In genomic region chr4:183323295-183323694, GRCh38 we compare ENCODE assay signal across 23 cellular contexts. TPM values are rescaled to one million over a fixed set of nuclear protein-coding genes. Genes with fewer than 3 reads are reported as not detected.
DNase-seq lines count a peak whose midpoint lies in the region; ATAC-seq, FAIRE-seq and TF ChIP-seq lines count a peak whose summit lies in the region.
"Had no signal": no experiment of that assay in that cellular context is flagged by ENCODE, and none has a peak within 500 bp of the region (broad histone marks: within the 10 kb centered on the region; RNA-seq: fewer than 3 reads in every experiment).

No MANE protein-coding gene starts in this region.

- H2BK12ac ChIP-seq in neuronal stem cell (ENCODE audit: low read length), result no peak overlapping the region

- no peak overlapping the region for H3K4me2 ChIP-seq in GM23338
- H3K4me2 ChIP-seq in HepG2 (ENCODE audit: low read depth, low read length), result no peak overlapping the region
- no peak overlapping the region for H3K4me2 ChIP-seq in neuronal stem cell (ENCODE audit: insufficient read depth, low read length, poor library complexity, severe bottlenecking)

- WGBS in HepG2 (ENCODE audit: low lambda C conversion rate), result 77% methylated on average over 5 of the region's 6 CpGs
- WGBS in neuronal stem cell (ENCODE audit: extremely low coverage in 2 of 2, insufficient read length in 2 of 2, insufficient replicate concordance in 1 of 2), 2 donors, result no CpG with 5 or more reads among the region's 6 CpGs

- H3K36me3 ChIP-seq in GM23338 (ENCODE audit: insufficient read depth) (no peaks in the 10 kb centered on the region), HepG2 (replicated peaks in 1 of 2; ENCODE audit: control insufficient read depth in 1 of 2, insufficient read depth in 2 of 2, low read length in 2 of 2) (peaks cover 3 to 4% of the 10 kb centered on the region in 2 experiments; a peak in 3 of 5 replicates), neuronal stem cell (replicated peaks in 1 of 2; ENCODE audit: control insufficient read depth in 2 of 2, insufficient read depth in 2 of 2, low read length in 2 of 2) (peaks cover 0 to 13% of the 10 kb centered on the region in 2 donors), upper lobe of right lung (peaks cover 5% of the 10 kb centered on the region)
- H3K36me3 ChIP-seq: HAP-1 had no signal

- H3F3A ChIP-seq in GM23338 (replicated peaks; ENCODE audit: low read depth), result 0 out of 2 replicates have a peak, but pooled peaks cover 5% of the 10 kb centered on the region

- no peaks in the 10 kb centered on the region for H3K4me1 ChIP-seq in GM23338 (ENCODE audit: insufficient read depth)
- peaks cover 41% of the 10 kb centered on the region for H3K4me1 ChIP-seq in HepG2 (ENCODE audit: insufficient read depth, low read length)
- H3K4me1 ChIP-seq in neuronal stem cell (ENCODE audit: control insufficient read depth in 2 of 2, insufficient read depth in 1 of 2, low read depth in 1 of 2, low read length in 2 of 2), result peaks cover 0 to 6% of the 10 kb centered on the region in 2 donors
- no peaks in the 10 kb centered on the region for H3K4me1 ChIP-seq in upper lobe of right lung

- no peak for TF ChIP-seq RAD21 in HepG2 (CRISPR knock-in tag; IDR thresholded peaks at IDR 0.05)

- H3K4me3 Mint-ChIP-seq in GM23338, result no peak overlapping the region
- H3K4me3 Mint-ChIP-seq: CD4-positive, alpha-beta memory T cell; HFFc6 had no signal

- H3K18ac ChIP-seq in neuronal stem cell (ENCODE audit: low read length), result peak overlapping the region; percentile 40

- H3K4me3 ChIP-seq in GM23338 (no peak overlapping the region), HepG2 (replicated peaks in 1 of 3; ENCODE audit: insufficient read depth in 1 of 3, low read depth in 2 of 3, low read length in 3 of 3) (no peak overlapping the region), neuronal stem cell (ENCODE audit: low read length in 2 of 2) (no peak overlapping the region), upper lobe of right lung (no peak overlapping the region)
- H3K4me3 ChIP-seq: GM12878, HAP-1 had no signal

- H3K9me3 ChIP-seq in HepG2 (ENCODE audit: low read length) (no peaks in the 10 kb centered on the region), neuronal stem cell (replicated peaks in 1 of 2; ENCODE audit: control insufficient read depth in 2 of 2, insufficient read depth in 1 of 2, low read depth in 1 of 2, low read length in 2 of 2) (peaks cover 2 to 3% of the 10 kb centered on the region in 2 donors), upper lobe of right lung (no peaks in the 10 kb centered on the region)
- H3K9me3 ChIP-seq: HAP-1 had no signal

- no peak overlapping the region for H2BK120ac ChIP-seq in neuronal stem cell (ENCODE audit: low read depth, low read length)

- H4K20me1 ChIP-seq in GM23338 (replicated peaks; ENCODE audit: insufficient read depth) (peaks cover 4% of the 10 kb centered on the region; the same call in 1 of the 2 replicates), HepG2 (ENCODE audit: insufficient read depth, low read length) (no peaks in the 10 kb centered on the region)

- TF ChIP-seq EP300 in HepG2 (IDR thresholded peaks at IDR 0.05; ENCODE audit: low read depth in 2 of 2, low read length in 2 of 2) (no peak), HepG2 (CRISPR knock-in tag; IDR thresholded peaks at IDR 0.05; ENCODE audit: borderline replicate concordance) (no peak)

- intact Hi-C loops in HepG2 (cut with micrococcal nuclease; ENCODE audit: unreplicated experiment), result no loop called here
- intact Hi-C loops in upper lobe of right lung (cut with DNase I), result no loop called here
- intact Hi-C loops in cardiac septum (cut with DNase I), result no loop called here

- ATAC-seq in GM23338, result peak; percentile 15; the same call in 2 of the 3 replicates
- ATAC-seq in HepG2, result peak; percentile 4; the same call in 1 of the 3 replicates
- peak; percentile 24 for ATAC-seq in upper lobe of right lung
- ATAC-seq: GM12878 had no signal

- H3K27ac ChIP-seq in GM23338 (ENCODE audit: low read depth), result no peak overlapping the region
- no peak overlapping the region for H3K27ac ChIP-seq in HepG2 (ENCODE audit: extremely low read length, insufficient read depth, low read length)
- no peak overlapping the region for H3K27ac ChIP-seq in neuronal stem cell (replicated peaks; ENCODE audit: low read length)
- H3K27ac ChIP-seq in upper lobe of right lung, result no peak overlapping the region

- peaks cover 19% of the 10 kb centered on the region; the same call in 2 of the 3 replicates for H3K36me3 Mint-ChIP-seq in GM23338 (ENCODE audit: low read depth)
- H3K36me3 Mint-ChIP-seq: CD4-positive, alpha-beta memory T cell had no signal

- no TSS peak for BruUV-seq in HepG2 (replicated peaks; lab: Mats Ljungman, UMichigan)

- no peaks in the 10 kb centered on the region for H3K79me1 ChIP-seq in neuronal stem cell (ENCODE audit: low read depth, low read length)

- no peak for TF ChIP-seq CTCF in GM23338 (conservative IDR thresholded peaks at IDR 0.05; ENCODE audit: low read depth in 2 of 2)
- no peak for TF ChIP-seq CTCF in HepG2 (CRISPR knock-in tag; IDR thresholded peaks at IDR 0.05)
- no peak for TF ChIP-seq CTCF in upper lobe of right lung (IDR thresholded peaks at IDR 0.05)

- H3K27ac Mint-ChIP-seq in GM23338, result no peak overlapping the region

- H4K8ac ChIP-seq in neuronal stem cell (ENCODE audit: low read depth, low read length), result no peak overlapping the region

- POLR2A ChIA-PET in HepG2 (lab: Yijun Ruan, JAX), result no interaction called here

- no peaks in the 10 kb centered on the region for H3K4me1 Mint-ChIP-seq in GM23338

- no peak overlapping the region for H3K14ac ChIP-seq in neuronal stem cell (ENCODE audit: low read length)

- no peak overlapping the region for H3K4ac ChIP-seq in neuronal stem cell (ENCODE audit: low read length)

- no peak overlapping the region for H2AFZ ChIP-seq in GM23338
- H2AFZ ChIP-seq in HepG2 (ENCODE audit: low read length), result no peak overlapping the region
- no peak overlapping the region for H2AFZ ChIP-seq in neuronal stem cell (ENCODE audit: low read length)

- in situ Hi-C loops in HepG2 (cut with HindIII; ENCODE audit: extremely low pct_ligation_motif_present, low pct_unique_long_range_greater_than_20kb), result no loop called here

- no peak overlapping the region for H2BK15ac ChIP-seq in neuronal stem cell (ENCODE audit: low read length)

- H3K9me3 Mint-ChIP-seq in GM23338, result peaks cover 21% of the 10 kb centered on the region

- no peaks in the 10 kb centered on the region for H3K27me3 ChIP-seq in GM23338 (ENCODE audit: insufficient read depth)
- no peaks in the 10 kb centered on the region; a peak in 1 of 5 replicates for H3K27me3 ChIP-seq in HepG2 (ENCODE audit: control insufficient read depth in 1 of 2, insufficient read depth in 2 of 2, low read length in 2 of 2)
- no peaks in the 10 kb centered on the region for H3K27me3 ChIP-seq in neuronal stem cell (ENCODE audit: control insufficient read depth in 3 of 3, insufficient read depth in 3 of 3, low read depth in 1 of 3, low read length in 3 of 3)
- H3K27me3 ChIP-seq in upper lobe of right lung, result no peaks in the 10 kb centered on the region

- no peak overlapping the region for H4K91ac ChIP-seq in neuronal stem cell (ENCODE audit: low read depth, low read length, poor library complexity)

- H3K23ac ChIP-seq in neuronal stem cell (ENCODE audit: low read depth, low read length, poor library complexity), result no peak overlapping the region

- no peak for TF ChIP-seq POLR2A in HepG2 (IDR thresholded peaks at IDR 0.05; ENCODE audit: insufficient read depth in 1 of 2, low read depth in 2 of 2, low read length in 2 of 2)

- H2AK5ac ChIP-seq in neuronal stem cell (ENCODE audit: low read depth, low read length), result no peak overlapping the region

- CTCF ChIA-PET in HepG2 (lab: Yijun Ruan, JAX; ENCODE audit: low intra/inter-chr PET ratio, low total read pairs), result no interaction called here

- H3K79me2 ChIP-seq in GM23338 (replicated peaks; ENCODE audit: insufficient read depth), result no peaks in the 10 kb centered on the region
- no peaks in the 10 kb centered on the region for H3K79me2 ChIP-seq in HepG2 (ENCODE audit: insufficient read depth, low read length)

- FAIRE-seq in HepG2 (lab: Jason Lieb, UNC), result no peak
- FAIRE-seq: GM12878, GM19239, H54 had no signal

- H3K27me3 Mint-ChIP-seq in GM23338 (ENCODE audit: insufficient read depth, low read depth, poor library complexity), result peaks cover 22% of the 10 kb centered on the region

- H2BK5ac ChIP-seq in neuronal stem cell (ENCODE audit: low read length), result no peak overlapping the region

- no peaks in the 10 kb centered on the region for H3K9me2 ChIP-seq in GM23338 (ENCODE audit: insufficient read depth)

- DNase-seq in GM23338 (ENCODE audit: low spot score), result no peak
- no peak for DNase-seq in HepG2 (ENCODE audit: low spot score)
- DNase-seq in neuronal stem cell (ENCODE audit: low spot score), result no peak
- DNase-seq in upper lobe of right lung, result no peak
- DNase-seq in putamen (ENCODE audit: low spot score), result no peak
- DNase-seq in NCI-H1694 (lab: John Stamatoyannopoulos, UW), result no peak
- no peak for DNase-seq in hypothalamus (lab: John Stamatoyannopoulos, UW)
- DNase-seq in cardiac septum (ENCODE audit: low spot score), result no peak
- DNase-seq: C1 segment of cervical spinal cord; CD4-positive, alpha-beta memory T cell; COR-L47; DMS153; DND-41; GDM1; GOT3; HFFc6 had no signal

- H3K9ac ChIP-seq in HepG2 (ENCODE audit: insufficient read depth, low read depth, low read length) (no peak overlapping the region), neuronal stem cell (ENCODE audit: low read depth, low read length, poor library complexity) (no peak overlapping the region)

RNA-seq across cellular contexts. Expression of gene CLDN24, which starts 1.1 kb away (rescaled TPM):
- not detected in 2 replicates for total RNA-seq in GM23338 (2014; rRNA removed; shearing (Covaris generic))
- not detected in 2 replicates for polyA plus RNA-seq in GM23338 (2016; fragmentation: Nextera tagmentation; extraction: Ambion mirVana)
- not detected in 2 replicates for total RNA-seq in HepG2 (2016; rRNA removed; fragmentation: Illumina TruSeq; extraction: Trizol)
- total RNA-seq in HepG2 (2016; cell fraction: cytosol; rRNA removed; fragmentation: Illumina TruSeq; extraction: Trizol; ENCODE audit: low read depth), result not detected in 2 replicates
- total RNA-seq in HepG2 (2016; cell fraction: insoluble cytoplasmic fraction; rRNA removed; fragmentation: Illumina TruSeq; extraction: Trizol), result not detected in 2 replicates
- total RNA-seq in HepG2 (2016; cell fraction: membrane; rRNA removed; fragmentation: Illumina TruSeq; extraction: Trizol), result not detected in 2 replicates
- not detected in 2 replicates for total RNA-seq in HepG2 (2016; cell fraction: nucleus; rRNA removed; fragmentation: Illumina TruSeq; extraction: Trizol)
- polyA plus RNA-seq in HepG2 (2011; rRNA removed), result not detected in 2 replicates
- polyA plus RNA-seq in HepG2 (2011; cell fraction: cytosol; rRNA removed), result not detected in 2 replicates
- not detected in 2 replicates for polyA plus RNA-seq in HepG2 (2011; cell fraction: nucleus; rRNA removed)
- not detected in 2 replicates for polyA plus RNA-seq in HepG2 (2012)
- not detected in 2 replicates for polyA plus RNA-seq in HepG2 (2016; cell fraction: cytosol; fragmentation: Illumina TruSeq; extraction: Trizol; ENCODE audit: low read depth)
- not detected in 2 replicates for polyA plus RNA-seq in HepG2 (2016; cell fraction: insoluble cytoplasmic fraction; fragmentation: Illumina TruSeq; extraction: Trizol; ENCODE audit: low read depth)
- not detected in 2 replicates for polyA plus RNA-seq in HepG2 (2016; cell fraction: membrane; fragmentation: Illumina TruSeq; extraction: Trizol; ENCODE audit: low read depth)
- polyA plus RNA-seq in HepG2 (2016; cell fraction: nucleus; fragmentation: Illumina TruSeq; extraction: Trizol; ENCODE audit: insufficient read depth, low read depth), result not detected in 2 replicates
- not detected in 2 replicates for polyA minus RNA-seq in HepG2 (2011; rRNA and poly(A)+ RNA removed; ENCODE audit: low replicate concordance)
- polyA minus RNA-seq in HepG2 (2011; cell fraction: cytosol; rRNA and poly(A)+ RNA removed), result not detected in 2 replicates
- polyA minus RNA-seq in HepG2 (2011; cell fraction: nucleus; rRNA and poly(A)+ RNA removed), result not detected in 2 replicates
- polyA plus RNA-seq in neuronal stem cell (2013, experiment 1 of 2), result not detected
- polyA plus RNA-seq in neuronal stem cell (2013, experiment 2 of 2), result not detected
- total RNA-seq in upper lobe of right lung, result not detected
- not detected for total RNA-seq in cardiac septum
- total RNA-seq: A172; A673; CD4-positive, alpha-beta memory T cell; GM12878; HFFc6 had no signal
- polyA plus RNA-seq: BJ; CD4-positive, alpha-beta memory T cell; GM12878 had no signal

RNA-seq across cellular contexts. Expression of gene CLDN22, which starts 3.2 kb away (rescaled TPM):
- not detected in 2 replicates for total RNA-seq in GM23338 (2014; rRNA removed; shearing (Covaris generic))
- polyA plus RNA-seq in GM23338 (2016; fragmentation: Nextera tagmentation; extraction: Ambion mirVana) (not detected in 2 replicates), HepG2 (2011; rRNA removed) (0.07 TPM in 1 of 2 replicates, not detected in the other)
- total RNA-seq in HepG2 (2016; rRNA removed; fragmentation: Illumina TruSeq; extraction: Trizol) (not detected in 2 replicates), upper lobe of right lung (not detected), cardiac septum (not detected)
- not detected in 2 replicates for total RNA-seq in HepG2 (2016; cell fraction: cytosol; rRNA removed; fragmentation: Illumina TruSeq; extraction: Trizol; ENCODE audit: low read depth)
- not detected in 2 replicates for total RNA-seq in HepG2 (2016; cell fraction: insoluble cytoplasmic fraction; rRNA removed; fragmentation: Illumina TruSeq; extraction: Trizol)
- total RNA-seq in HepG2 (2016; cell fraction: membrane; rRNA removed; fragmentation: Illumina TruSeq; extraction: Trizol), result not detected in 2 replicates
- not detected in 2 replicates for total RNA-seq in HepG2 (2016; cell fraction: nucleus; rRNA removed; fragmentation: Illumina TruSeq; extraction: Trizol)
- polyA plus RNA-seq in HepG2 (2011; cell fraction: cytosol; rRNA removed), result 0.03 TPM in 1 of 2 replicates, not detected in the other
- not detected in 2 replicates for polyA plus RNA-seq in HepG2 (2011; cell fraction: nucleus; rRNA removed)
- polyA plus RNA-seq in HepG2 (2012), result 0.90 and 1.0 TPM in 2 replicates
- polyA plus RNA-seq in HepG2 (2016; cell fraction: cytosol; fragmentation: Illumina TruSeq; extraction: Trizol; ENCODE audit: low read depth), result not detected in 2 replicates
- polyA plus RNA-seq in HepG2 (2016; cell fraction: insoluble cytoplasmic fraction; fragmentation: Illumina TruSeq; extraction: Trizol; ENCODE audit: low read depth), result not detected in 2 replicates
- not detected in 2 replicates for polyA plus RNA-seq in HepG2 (2016; cell fraction: membrane; fragmentation: Illumina TruSeq; extraction: Trizol; ENCODE audit: low read depth)
- polyA plus RNA-seq in HepG2 (2016; cell fraction: nucleus; fragmentation: Illumina TruSeq; extraction: Trizol; ENCODE audit: insufficient read depth, low read depth), result not detected in 2 replicates
- polyA minus RNA-seq in HepG2 (2011; rRNA and poly(A)+ RNA removed; ENCODE audit: low replicate concordance), result not detected in 2 replicates
- polyA minus RNA-seq in HepG2 (2011; cell fraction: cytosol; rRNA and poly(A)+ RNA removed), result not detected in 2 replicates
- polyA minus RNA-seq in HepG2 (2011; cell fraction: nucleus; rRNA and poly(A)+ RNA removed), result 0.13 TPM in 1 of 2 replicates, not detected in the other
- not detected for polyA plus RNA-seq in neuronal stem cell (2013, experiment 1 of 2)
- polyA plus RNA-seq in neuronal stem cell (2013, experiment 2 of 2), result not detected
- total RNA-seq: A172; A673; CD4-positive, alpha-beta memory T cell; GM12878; HFFc6 had no signal
- polyA plus RNA-seq: CD4-positive, alpha-beta memory T cell; GM12878 had no signal
